In the genomic region with DNA sequence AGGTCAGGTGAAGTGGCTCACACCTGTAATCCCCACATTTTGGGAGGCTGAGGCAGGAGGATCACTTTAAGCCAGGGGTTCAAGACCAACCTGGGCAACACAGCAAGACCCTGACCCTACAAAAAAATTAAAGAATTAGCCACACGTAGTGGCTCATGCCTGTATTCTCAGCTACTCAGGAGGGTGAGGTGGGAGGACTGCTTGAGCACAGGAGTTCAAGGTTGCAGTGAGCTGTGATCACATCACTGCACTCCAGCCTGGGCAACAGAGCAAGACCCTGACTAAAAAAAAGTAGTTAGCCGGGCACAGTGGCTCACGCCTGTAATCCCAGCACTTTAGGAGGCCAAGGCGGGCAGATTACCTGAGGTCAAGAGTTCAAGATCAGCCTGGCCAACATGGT, we compare ENCODE assay signal across 6 cellular contexts. TPM values are rescaled to one million over a fixed set of nuclear protein-coding genes. Genes with fewer than 3 reads are reported as not detected.
A peak's percentile ranks its signal among the peaks of the same experiment; 100 is the strongest.
DNase-seq lines count a peak whose midpoint lies in the region; FAIRE-seq and TF ChIP-seq lines count a peak whose summit lies in the region.
"Not testable (repeated sequence)": the region's sequence is repeated elsewhere in the genome, so short reads cannot be mapped to it uniquely, and the experiment has no call there.

No MANE protein-coding gene starts in this region.

- POLR2A ChIA-PET in RWPE1 (lab: Yijun Ruan, JAX; ENCODE audit: low non-redundant PET), result not testable (repeated sequence)

- H3K27me3 ChIP-seq in spleen (replicated peaks in 1 of 7), result not testable (repeated sequence)

- not testable (repeated sequence) for H3K27ac Mint-ChIP-seq in activated T-helper 2 cell treated with anti-CD3 and anti-CD28 coated beads, Interferon-gamma antibody, Interleukin-2, Interleukin-4, amounts not matched to agents 10 μg/mL and 5 μg/mL and 100 μg/mL, durations not matched to agents 14 hours and 24 hours and 36 hours; nephron

- H3K27ac ChIP-seq in RWPE1, result 0 out of 2 replicates have a peak overlapping the region, but pooled peaks have one; percentile 10
- H3K27ac ChIP-seq in spleen, result not testable (repeated sequence)

- DNase-seq in GM18507 (ENCODE audit: extremely low spot score, insufficient read length, low read depth); RWPE1 (ENCODE audit: low spot score); activated T-helper 2 cell treated with anti-CD3 and anti-CD28 coated beads, Interferon-gamma antibody, Interleukin-2, Interleukin-4, amounts not matched to agents 10 μg/mL and 5 μg/mL and 100 μg/mL, durations not matched to agents 14 hours and 24 hours and 36 hours (ENCODE audit: low spot score): not testable (repeated sequence)
- DNase-seq in islet precursor cell, result peak; percentile 3
- DNase-seq in spleen, result peak; percentile 24

- CTCF ChIA-PET in RWPE1 (lab: Yijun Ruan, JAX), result interaction anchor here (0.6 kb wide), 1 partner anchor 15 kb away, joined by 7 read pairs; no protein-coding TSS in a partner anchor

- H3K4me1 ChIP-seq in spleen, result peaks cover 6 to 27% (median 18%) of the 10 kb centered on the region in 6 donors

- H3K4me1 Mint-ChIP-seq in activated T-helper 2 cell treated with anti-CD3 and anti-CD28 coated beads, Interferon-gamma antibody, Interleukin-2, Interleukin-4, amounts not matched to agents 10 μg/mL and 5 μg/mL and 100 μg/mL, durations not matched to agents 14 hours and 24 hours and 36 hours (ENCODE audit: low read depth), result peaks cover 16% of the 10 kb centered on the region
- H3K4me1 Mint-ChIP-seq in nephron, result peaks cover 16% of the 10 kb centered on the region

- intact Hi-C loops in activated T-helper 2 cell treated with anti-CD3 and anti-CD28 coated beads, Interferon-gamma antibody, Interleukin-2, Interleukin-4, amounts not matched to agents 10 μg/mL and 5 μg/mL and 100 μg/mL, durations not matched to agents 14 hours and 24 hours and 36 hours (cut with micrococcal nuclease), result loop anchor here (5.0 kb wide), 1 partner anchor 210 kb away; a partner anchor contains a TSS
- intact Hi-C loops in spleen (cut with DNase I; ENCODE audit: low total_unique reads), result not testable (repeated sequence)

- not testable (repeated sequence) for H3K9me3 Mint-ChIP-seq in activated T-helper 2 cell treated with anti-CD3 and anti-CD28 coated beads, Interferon-gamma antibody, Interleukin-2, Interleukin-4, amounts not matched to agents 10 μg/mL and 5 μg/mL and 100 μg/mL, durations not matched to agents 14 hours and 24 hours and 36 hours; nephron

- not testable (repeated sequence) for H3K27me3 Mint-ChIP-seq in activated T-helper 2 cell treated with anti-CD3 and anti-CD28 coated beads, Interferon-gamma antibody, Interleukin-2, Interleukin-4, amounts not matched to agents 10 μg/mL and 5 μg/mL and 100 μg/mL, durations not matched to agents 14 hours and 24 hours and 36 hours (ENCODE audit: low read depth); nephron (ENCODE audit: low read depth)

- 92 to 96% (median 94%) methylated on average over 4 of the region's 4 CpGs for WGBS in spleen, 5 donors

- H3K36me3 ChIP-seq in spleen, result peaks cover 0 to 30% (median 0%) of the 10 kb centered on the region in 6 donors

- FAIRE-seq in GM18507 (lab: Jason Lieb, UNC), result peak; percentile 9

- H3K4me3 Mint-ChIP-seq in activated T-helper 2 cell treated with anti-CD3 and anti-CD28 coated beads, Interferon-gamma antibody, Interleukin-2, Interleukin-4, amounts not matched to agents 10 μg/mL and 5 μg/mL and 100 μg/mL, durations not matched to agents 14 hours and 24 hours and 36 hours (ENCODE audit: low read depth), result peak overlapping the region; percentile 8
- peak overlapping the region in 2 of 3 experiments; percentile 19 to 36 for H3K4me3 Mint-ChIP-seq in nephron

- H3K9me3 ChIP-seq in spleen, result not testable (repeated sequence)

- not testable (repeated sequence) for TF ChIP-seq POLR2A in spleen (IDR thresholded peaks at IDR 0.05)

- H3K36me3 Mint-ChIP-seq in activated T-helper 2 cell treated with anti-CD3 and anti-CD28 coated beads, Interferon-gamma antibody, Interleukin-2, Interleukin-4, amounts not matched to agents 10 μg/mL and 5 μg/mL and 100 μg/mL, durations not matched to agents 14 hours and 24 hours and 36 hours (ENCODE audit: low read depth), result peaks cover 15% of the 10 kb centered on the region
- H3K36me3 Mint-ChIP-seq in nephron (ENCODE audit: low read depth), result not testable (repeated sequence)

- not testable (repeated sequence) for TF ChIP-seq CTCF in RWPE1 (conservative IDR thresholded peaks at IDR 0.05; ENCODE audit: low read depth); nephron (IDR thresholded peaks at IDR 0.05; ENCODE audit: unreplicated experiment in 3 of 3); spleen (IDR thresholded peaks at IDR 0.05 in 8 of 11, conservative IDR thresholded peaks at IDR 0.05 in 3 of 11)

- not testable (repeated sequence) for H3K4me3 ChIP-seq in spleen

RNA-seq across cellular contexts. Expression of a gene that starts 2.2 kb away (rescaled TPM):
- 20.4 and 22.2 TPM in 2 replicates for total RNA-seq in activated T-helper 2 cell treated with anti-CD3 and anti-CD28 coated beads, Interferon-gamma antibody, Interleukin-2, Interleukin-4, amounts not matched to agents 10 μg/mL and 5 μg/mL and 100 μg/mL, durations not matched to agents 14 hours and 24 hours and 36 hours
- total RNA-seq in spleen, result 1 to 10 TPM; 1.6 to 4.4 (median 2.5) TPM
- 1 to 10 TPM; 2.4 to 3.2 (median 3.2) TPM for polyA plus RNA-seq in spleen

RNA-seq across cellular contexts. Expression of a gene that starts 46.0 kb away (rescaled TPM):
- total RNA-seq in activated T-helper 2 cell treated with anti-CD3 and anti-CD28 coated beads, Interferon-gamma antibody, Interleukin-2, Interleukin-4, amounts not matched to agents 10 μg/mL and 5 μg/mL and 100 μg/mL, durations not matched to agents 14 hours and 24 hours and 36 hours, result 117 and 123 TPM in 2 replicates
- total RNA-seq in spleen, result 10 to 100 TPM; 25.3 to 40.8 (median 33.8) TPM
- polyA plus RNA-seq in spleen, result 10 to 100 TPM; 13.0 to 25.3 (median 15.4) TPM
